ENCODE assay signal across 12 cellular contexts in genomic region chr9:4855861-4856260, GRCh38.
DNase-seq lines count a peak whose midpoint lies in the region; ATAC-seq, FAIRE-seq and TF ChIP-seq lines count a peak whose summit lies in the region.
"Had no signal": no experiment of that assay in that cellular context is flagged by ENCODE, and none has a peak within 500 bp of the region (broad histone marks: within the 10 kb centered on the region; RNA-seq: fewer than 3 reads in every experiment).

No MANE protein-coding gene starts in this region.

- TF ChIP-seq CTCF in HFFc6 (IDR thresholded peaks at IDR 0.05): no peak
- TF ChIP-seq CTCF in astrocyte (IDR thresholded peaks at IDR 0.05; ENCODE audit: insufficient read depth, low read depth, low read length): no peak
- no peak for TF ChIP-seq CTCF in GM20000 (IDR thresholded peaks at IDR 0.05; ENCODE audit: extremely low read depth, missing control alignments)

- H3K4me1 ChIP-seq in astrocyte (ENCODE audit: insufficient read depth, low read length): peaks cover 12% of the 10 kb centered on the region

- no peak overlapping the region for H2AFZ ChIP-seq in astrocyte (ENCODE audit: low read depth, low read length)

- no peak for FAIRE-seq in astrocyte (lab: Jason Lieb, UNC)

- DNase-seq in HFFc6 (peak; percentile 36), astrocyte (ENCODE audit: low read depth) (peak; percentile 66), iris pigment epithelial cell (ENCODE audit: low read depth) (peak; percentile 69), OCI-M1 (lab: John Stamatoyannopoulos, UW) (no peak), left lobe of liver (ENCODE audit: low spot score) (no peak), GM20000 (ENCODE audit: low spot score) (no peak), GF-D8 (lab: John Stamatoyannopoulos, UW) (no peak)
- no peak for DNase-seq in stimulated activated effector memory CD8-positive, alpha-beta T cell treated with anti-CD3 and anti-CD28 coated beads, Interleukin-12 subunit alpha, Interleukin-12 subunit beta, amount 100 ng/mL, for 72 hours (ENCODE audit: low spot score in 2 of 2)
- DNase-seq: effector CD8-positive, alpha-beta T cell; H7; NCI-H2227 treated with DMSO at 0.1 percent for 48 hours had no signal

- H3K36me3 Mint-ChIP-seq in HFFc6 (ENCODE audit: low read depth) (peaks cover 18% of the 10 kb centered on the region; the same call in 1 of the 2 replicates), astrocyte (ENCODE audit: low read depth, unreplicated experiment) (peaks cover 15% of the 10 kb centered on the region)
- peaks cover 47% of the 10 kb centered on the region for H3K36me3 Mint-ChIP-seq in stimulated activated effector memory CD8-positive, alpha-beta T cell treated with anti-CD3 and anti-CD28 coated beads, Interleukin-12 subunit alpha, Interleukin-12 subunit beta, amount 100 ng/mL, for 72 hours

- peak overlapping the region; percentile 15 for H3K9ac ChIP-seq in astrocyte (ENCODE audit: low read length)

- no peaks in the 10 kb centered on the region for H3K9me3 ChIP-seq in astrocyte (ENCODE audit: insufficient read depth, low read depth, low read length)
- H3K9me3 ChIP-seq: tibial nerve had no signal

- peaks cover 7% of the 10 kb centered on the region for H3K36me3 ChIP-seq in astrocyte (ENCODE audit: insufficient read depth, low read length)

- no peaks in the 10 kb centered on the region for H3K9me3 Mint-ChIP-seq in HFFc6
- peaks cover 2% of the 10 kb centered on the region for H3K9me3 Mint-ChIP-seq in astrocyte (ENCODE audit: unreplicated experiment)
- no peaks in the 10 kb centered on the region for H3K9me3 Mint-ChIP-seq in stimulated activated effector memory CD8-positive, alpha-beta T cell treated with anti-CD3 and anti-CD28 coated beads, Interleukin-12 subunit alpha, Interleukin-12 subunit beta, amount 100 ng/mL, for 72 hours

- H3K4me3 Mint-ChIP-seq in HFFc6 (peak overlapping the region; percentile 49), astrocyte (ENCODE audit: unreplicated experiment) (no peak overlapping the region)
- no peak overlapping the region for H3K4me3 Mint-ChIP-seq in stimulated activated effector memory CD8-positive, alpha-beta T cell treated with anti-CD3 and anti-CD28 coated beads, Interleukin-12 subunit alpha, Interleukin-12 subunit beta, amount 100 ng/mL, for 72 hours

- H3K27me3 ChIP-seq in astrocyte (ENCODE audit: insufficient read depth, low read length): no peaks in the 10 kb centered on the region
- H3K27me3 ChIP-seq: tibial nerve had no signal

- peak overlapping the region; percentile 10 for H3K27ac ChIP-seq in astrocyte (ENCODE audit: low read depth, low read length)

- peak overlapping the region; percentile 37 for H3K4me2 ChIP-seq in astrocyte (ENCODE audit: low read length)

- H4K20me1 ChIP-seq in astrocyte (ENCODE audit: insufficient read depth, low read length): peaks cover 9% of the 10 kb centered on the region

- ATAC-seq in stimulated activated effector memory CD8-positive, alpha-beta T cell treated with anti-CD3 and anti-CD28 coated beads, Interleukin-12 subunit alpha, Interleukin-12 subunit beta, amount 100 ng/mL, for 72 hours: no peak
- no peak for ATAC-seq in left lobe of liver

- no peaks in the 10 kb centered on the region for H3K27me3 Mint-ChIP-seq in HFFc6 (ENCODE audit: insufficient read depth)
- no peaks in the 10 kb centered on the region for H3K27me3 Mint-ChIP-seq in astrocyte (ENCODE audit: low read depth, unreplicated experiment)

- no peak overlapping the region for H3K4me3 ChIP-seq in astrocyte (ENCODE audit: insufficient read depth, low read depth, low read length)
- H3K4me3 ChIP-seq: tibial nerve had no signal

- peaks cover 26% of the 10 kb centered on the region for H3K4me1 Mint-ChIP-seq in HFFc6 (ENCODE audit: low read depth)
- peaks cover 17% of the 10 kb centered on the region for H3K4me1 Mint-ChIP-seq in astrocyte (ENCODE audit: low read depth, unreplicated experiment)
- H3K4me1 Mint-ChIP-seq in stimulated activated effector memory CD8-positive, alpha-beta T cell treated with anti-CD3 and anti-CD28 coated beads, Interleukin-12 subunit alpha, Interleukin-12 subunit beta, amount 100 ng/mL, for 72 hours: peaks cover 29% of the 10 kb centered on the region

- no peaks in the 10 kb centered on the region for H3K79me2 ChIP-seq in astrocyte (ENCODE audit: insufficient read depth, low read length)

- H3K27ac Mint-ChIP-seq in HFFc6 (peak overlapping the region; percentile 76), astrocyte (ENCODE audit: unreplicated experiment) (peak overlapping the region; percentile 64)
- peak overlapping the region; percentile 72 for H3K27ac Mint-ChIP-seq in stimulated activated effector memory CD8-positive, alpha-beta T cell treated with anti-CD3 and anti-CD28 coated beads, Interleukin-12 subunit alpha, Interleukin-12 subunit beta, amount 100 ng/mL, for 72 hours

Comparison
In these comparisons a context has a peak if more than half of its experiments do, and no peak if none do; other contexts are left out.
1. DNase-seq: peak in HFFc6 (single experiment), astrocyte (single experiment) and iris pigment epithelial cell (single experiment); none in stimulated activated effector memory CD8-positive, alpha-beta T cell treated with anti-CD3 and anti-CD28 coated beads, Interleukin-12 subunit alpha, Interleukin-12 subunit beta, amount 100 ng/mL, for 72 hours (0 of 2), OCI-M1 (single experiment), left lobe of liver (single experiment), GM20000 (single experiment) and GF-D8 (single experiment).
2. Peak in every context shown above with its lines, with median percentiles within 50 percentile points of each other: H3K27ac Mint-ChIP-seq.